Comparison of ENCODE assay signal across 11 cellular contexts in the genomic region with DNA sequence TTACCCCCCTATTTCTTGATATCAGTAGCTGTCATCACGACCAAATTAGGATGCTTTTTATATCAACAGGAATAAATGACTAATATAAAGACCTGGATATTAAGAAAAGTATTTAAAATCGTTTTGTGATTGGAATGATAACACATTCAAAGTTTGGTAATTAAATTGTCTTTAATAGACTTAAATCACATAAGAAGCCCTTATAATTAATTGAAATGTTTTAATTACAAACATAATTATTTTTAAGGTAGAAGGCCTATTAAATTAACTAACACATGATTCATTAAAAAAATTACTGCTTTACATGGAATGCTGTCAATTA.
DNase-seq lines count a peak whose midpoint lies in the region; ATAC-seq and TF ChIP-seq lines count a peak whose summit lies in the region.
"Had no signal": no experiment of that assay in that cellular context is flagged by ENCODE, and none has a peak within 500 bp of the region (broad histone marks: within the 10 kb centered on the region; RNA-seq: fewer than 3 reads in every experiment).

No MANE protein-coding gene starts in this region.

- intact Hi-C loops in activated CD8-positive, alpha-beta T cell treated with anti-CD3 and anti-CD28 coated beads for 36 hours (cut with micrococcal nuclease) = loop anchor here (2.0 to 5.0 kb wide), 2 partner anchors 408 to 660 kb away; no protein-coding TSS in a partner anchor
- intact Hi-C loops in Panc1 (cut with micrococcal nuclease; ENCODE audit: unreplicated experiment) (loop anchor here (5.0 to 10.0 kb wide), 2 partner anchors 408 to 660 kb away; no protein-coding TSS in a partner anchor), upper lobe of right lung (cut with DNase I) (loop anchor here (10.0 kb wide), 2 partner anchors 410 to 660 kb away; a partner anchor contains a TSS)

- H3K27me3 ChIP-seq in Panc1 (ENCODE audit: control insufficient read depth, insufficient read depth, low read length) = peaks cover 7% of the 10 kb centered on the region; the same call in 1 of the 2 replicates
- peaks cover 74% of the 10 kb centered on the region for H3K27me3 ChIP-seq in smooth muscle cell (ENCODE audit: low read depth)
- H3K27me3 ChIP-seq in upper lobe of right lung = peaks cover 3% of the 10 kb centered on the region
- H3K27me3 ChIP-seq: BLaER1 had no signal

- H3K27ac ChIP-seq in Panc1 (ENCODE audit: low read length) (no peak overlapping the region), smooth muscle cell (ENCODE audit: low read depth) (no peak overlapping the region), upper lobe of right lung (no peak overlapping the region)
- H3K27ac ChIP-seq: BLaER1, GM23248 had no signal

- no peaks in the 10 kb centered on the region for H3K9me3 Mint-ChIP-seq in activated CD8-positive, alpha-beta T cell treated with anti-CD3 and anti-CD28 coated beads for 36 hours
- no peaks in the 10 kb centered on the region for H3K9me3 Mint-ChIP-seq in activated CD8-positive, alpha-beta T cell treated with anti-CD3 and anti-CD28 coated beads, Interleukin-2, amount 10 ng/mL, durations not matched to agents 7 days and 5 days (ENCODE audit: insufficient read depth)
- no peaks in the 10 kb centered on the region for H3K9me3 Mint-ChIP-seq in glutamatergic neuron (ENCODE audit: unreplicated experiment)

- H3K9ac ChIP-seq in smooth muscle cell (ENCODE audit: low read depth) = no peak overlapping the region
- H3K9ac ChIP-seq: BLaER1, GM23248 had no signal

- no peak for ATAC-seq in activated CD8-positive, alpha-beta T cell treated with anti-CD3 and anti-CD28 coated beads for 36 hours
- ATAC-seq in activated CD8-positive, alpha-beta T cell treated with anti-CD3 and anti-CD28 coated beads, Interleukin-2, amount 10 ng/mL, durations not matched to agents 7 days and 5 days = no peak
- ATAC-seq in Panc1 (no peak), GM18909 (IDR thresholded peaks at IDR 0.05; ENCODE audit: poor library complexity, unreplicated experiment) (no peak), upper lobe of right lung (no peak)

- in situ Hi-C loops in Panc1 (cut with HindIII; ENCODE audit: low pct_unique_long_range_greater_than_20kb, low sequenced_read_pairs) = no loop called here

- no peaks in the 10 kb centered on the region for H3K4me1 ChIP-seq in Panc1 (ENCODE audit: control insufficient read depth, insufficient read depth, low read length)
- H3K4me1 ChIP-seq in smooth muscle cell (ENCODE audit: low read depth) = peaks cover 13% of the 10 kb centered on the region
- H3K4me1 ChIP-seq in upper lobe of right lung = no peaks in the 10 kb centered on the region
- H3K4me1 ChIP-seq: BLaER1 had no signal

- no peak overlapping the region for H3K27ac Mint-ChIP-seq in activated CD8-positive, alpha-beta T cell treated with anti-CD3 and anti-CD28 coated beads for 36 hours
- no peak overlapping the region for H3K27ac Mint-ChIP-seq in activated CD8-positive, alpha-beta T cell treated with anti-CD3 and anti-CD28 coated beads, Interleukin-2, amount 10 ng/mL, durations not matched to agents 7 days and 5 days
- no peak overlapping the region for H3K27ac Mint-ChIP-seq in glutamatergic neuron (ENCODE audit: unreplicated experiment)

- H3F3A ChIP-seq in smooth muscle cell (ENCODE audit: low read depth) = no peaks in the 10 kb centered on the region

- H3K4me3 ChIP-seq in Panc1 (ENCODE audit: low read depth in 2 of 2, low read length in 2 of 2) (no peak overlapping the region), smooth muscle cell (no peak overlapping the region), upper lobe of right lung (no peak overlapping the region)
- H3K4me3 ChIP-seq: BLaER1, GM23248 had no signal

- H3K9me3 ChIP-seq in Panc1 (ENCODE audit: control insufficient read depth, insufficient read depth, low read depth, low read length) (no peaks in the 10 kb centered on the region), smooth muscle cell (replicated peaks; ENCODE audit: low read depth) (no peaks in the 10 kb centered on the region), upper lobe of right lung (no peaks in the 10 kb centered on the region)
- H3K9me3 ChIP-seq: BLaER1 had no signal

- 8% methylated on average over 2 of the region's 2 CpGs for WGBS in smooth muscle cell (ENCODE audit: low lambda C conversion rate)

- peak; percentile 2 for TF ChIP-seq CTCF in activated CD8-positive, alpha-beta T cell treated with anti-CD3 and anti-CD28 coated beads for 36 hours (IDR thresholded peaks at IDR 0.05)
- TF ChIP-seq CTCF in Panc1 (IDR thresholded peaks at IDR 0.05) = peak; percentile 58
- TF ChIP-seq CTCF in glutamatergic neuron (IDR thresholded peaks at IDR 0.05; ENCODE audit: partially characterized antibody, unreplicated experiment) = peak; percentile 52
- TF ChIP-seq CTCF in smooth muscle cell (IDR thresholded peaks at IDR 0.05; ENCODE audit: borderline replicate concordance, insufficient read depth, poor library complexity, severe bottlenecking) = no peak
- TF ChIP-seq CTCF in upper lobe of right lung (IDR thresholded peaks at IDR 0.05) = no peak

- no peaks in the 10 kb centered on the region for H3K27me3 Mint-ChIP-seq in activated CD8-positive, alpha-beta T cell treated with anti-CD3 and anti-CD28 coated beads for 36 hours
- H3K27me3 Mint-ChIP-seq in activated CD8-positive, alpha-beta T cell treated with anti-CD3 and anti-CD28 coated beads, Interleukin-2, amount 10 ng/mL, durations not matched to agents 7 days and 5 days (ENCODE audit: low read depth) = no peaks in the 10 kb centered on the region
- H3K27me3 Mint-ChIP-seq in glutamatergic neuron (ENCODE audit: unreplicated experiment) = peaks cover 2% of the 10 kb centered on the region

- H4K20me1 ChIP-seq in smooth muscle cell (ENCODE audit: low read depth) = no peaks in the 10 kb centered on the region
- H4K20me1 ChIP-seq: BLaER1 had no signal

- no peak overlapping the region for H3K4me2 ChIP-seq in smooth muscle cell
- H3K4me2 ChIP-seq: BLaER1 had no signal

- H3K79me2 ChIP-seq in smooth muscle cell (ENCODE audit: low read depth) = no peaks in the 10 kb centered on the region

- peaks cover 7% of the 10 kb centered on the region for H3K4me1 Mint-ChIP-seq in activated CD8-positive, alpha-beta T cell treated with anti-CD3 and anti-CD28 coated beads for 36 hours (ENCODE audit: low read depth)
- peaks cover 29% of the 10 kb centered on the region for H3K4me1 Mint-ChIP-seq in activated CD8-positive, alpha-beta T cell treated with anti-CD3 and anti-CD28 coated beads, Interleukin-2, amount 10 ng/mL, durations not matched to agents 7 days and 5 days (ENCODE audit: low read depth)
- no peaks in the 10 kb centered on the region for H3K4me1 Mint-ChIP-seq in glutamatergic neuron (ENCODE audit: low read depth, unreplicated experiment)

- peak overlapping the region; percentile 8 for H2AFZ ChIP-seq in smooth muscle cell (ENCODE audit: low read depth)
- H2AFZ ChIP-seq: GM23248 had no signal

- POLR2A ChIA-PET in activated CD8-positive, alpha-beta T cell treated with anti-CD3 and anti-CD28 coated beads for 36 hours (lab: Charles Lee) = interaction anchor here (1.1 to 1.4 kb wide), 2 partner anchors 135 to 661 kb away, joined by 3 to 4 read pairs; no protein-coding TSS in a partner anchor
- POLR2A ChIA-PET in activated CD8-positive, alpha-beta T cell treated with anti-CD3 and anti-CD28 coated beads, Interleukin-2, amount 10 ng/mL, durations not matched to agents 7 days and 5 days (lab: Charles Lee) = interaction anchor here (0.8 to 1.3 kb wide), 3 partner anchors 103 to 381 kb away, joined by 3 to 4 read pairs (median 3); no protein-coding TSS in a partner anchor
- POLR2A ChIA-PET in Panc1 (lab: Charles Lee) = interaction anchor here (0.6 kb wide), 1 partner anchor 534 kb away, joined by 7 read pairs; no protein-coding TSS in a partner anchor

- H3K36me3 ChIP-seq in Panc1 (ENCODE audit: control insufficient read depth, insufficient read depth, low read length) (no peaks in the 10 kb centered on the region), smooth muscle cell (ENCODE audit: low read depth) (no peaks in the 10 kb centered on the region), upper lobe of right lung (no peaks in the 10 kb centered on the region)
- H3K36me3 ChIP-seq: BLaER1 had no signal

- BruUV-seq in Panc1 (replicated peaks; lab: Mats Ljungman, UMichigan) = no TSS peak

- CTCF ChIA-PET in activated CD8-positive, alpha-beta T cell treated with anti-CD3 and anti-CD28 coated beads for 36 hours (lab: Charles Lee) = interaction anchor here (0.6 to 8.6 kb wide), 54 partner anchors 9 to 680 kb away, joined by 3 to 98 read pairs (median 5); a partner anchor contains a TSS
- CTCF ChIA-PET in activated CD8-positive, alpha-beta T cell treated with anti-CD3 and anti-CD28 coated beads, Interleukin-2, amount 10 ng/mL, durations not matched to agents 7 days and 5 days (lab: Charles Lee) = interaction anchor here (0.6 to 4.8 kb wide), 78 partner anchors 8 to 669 kb away, joined by 3 to 136 read pairs (median 5); a partner anchor contains a TSS
- CTCF ChIA-PET in Panc1 (lab: Charles Lee) = interaction anchor here (0.6 to 1.5 kb wide), 9 partner anchors 337 to 668 kb away, joined by 3 to 17 read pairs (median 4); a partner anchor contains a TSS

- H3K36me3 Mint-ChIP-seq in activated CD8-positive, alpha-beta T cell treated with anti-CD3 and anti-CD28 coated beads for 36 hours (ENCODE audit: low read depth) = no peaks in the 10 kb centered on the region
- H3K36me3 Mint-ChIP-seq in activated CD8-positive, alpha-beta T cell treated with anti-CD3 and anti-CD28 coated beads, Interleukin-2, amount 10 ng/mL, durations not matched to agents 7 days and 5 days (ENCODE audit: low read depth) = no peaks in the 10 kb centered on the region
- no peaks in the 10 kb centered on the region for H3K36me3 Mint-ChIP-seq in glutamatergic neuron (ENCODE audit: unreplicated experiment)

- no peak for DNase-seq in activated CD8-positive, alpha-beta T cell treated with anti-CD3 and anti-CD28 coated beads for 36 hours
- DNase-seq in activated CD8-positive, alpha-beta T cell treated with anti-CD3 and anti-CD28 coated beads, Interleukin-2, amount 10 ng/mL, durations not matched to agents 7 days and 5 days = no peak
- DNase-seq in Panc1 (ENCODE audit: low read depth, low spot score) = no peak
- no peak for DNase-seq in glutamatergic neuron
- no peak for DNase-seq in smooth muscle cell (lab: John Stamatoyannopoulos, UW; ENCODE audit: unreplicated experiment)
- DNase-seq in activated CD4-positive, alpha-beta T cell treated with anti-CD3 and anti-CD28 coated beads for 4 hours = no peak
- no peak for DNase-seq in upper lobe of right lung
- DNase-seq: SIG-M5 had no signal

- no peak overlapping the region for H3K4me3 Mint-ChIP-seq in activated CD8-positive, alpha-beta T cell treated with anti-CD3 and anti-CD28 coated beads for 36 hours
- no peak overlapping the region for H3K4me3 Mint-ChIP-seq in activated CD8-positive, alpha-beta T cell treated with anti-CD3 and anti-CD28 coated beads, Interleukin-2, amount 10 ng/mL, durations not matched to agents 7 days and 5 days
- H3K4me3 Mint-ChIP-seq in glutamatergic neuron (ENCODE audit: unreplicated experiment) = no peak overlapping the region

Comparison
In these comparisons a context has a peak if more than half of its experiments do, and no peak if none do; other contexts are left out.
1. CTCF ChIP-seq: peak in activated CD8-positive, alpha-beta T cell treated with anti-CD3 and anti-CD28 coated beads for 36 hours (single experiment), Panc1 (single experiment) and glutamatergic neuron (single experiment); none in smooth muscle cell (single experiment) and upper lobe of right lung (single experiment).